4 cellular contexts compared by ENCODE assay signal in genomic region chr5:77360969-77361368, GRCh38.
"Had no signal": no experiment of that assay in that cellular context is flagged by ENCODE, and none has a peak within 500 bp of the region (broad histone marks: within the 10 kb centered on the region; RNA-seq: fewer than 3 reads in every experiment).

No MANE protein-coding gene starts in this region.

- H3K27ac ChIP-seq: HL-60 had no signal

- H3K4me3 ChIP-seq: K562 had no signal

- ATAC-seq: HepG2, K562 had no signal

- DNase-seq: KBM-7 had no signal
